Comparison of ENCODE assay signal across 8 cellular contexts in the genomic region with DNA sequence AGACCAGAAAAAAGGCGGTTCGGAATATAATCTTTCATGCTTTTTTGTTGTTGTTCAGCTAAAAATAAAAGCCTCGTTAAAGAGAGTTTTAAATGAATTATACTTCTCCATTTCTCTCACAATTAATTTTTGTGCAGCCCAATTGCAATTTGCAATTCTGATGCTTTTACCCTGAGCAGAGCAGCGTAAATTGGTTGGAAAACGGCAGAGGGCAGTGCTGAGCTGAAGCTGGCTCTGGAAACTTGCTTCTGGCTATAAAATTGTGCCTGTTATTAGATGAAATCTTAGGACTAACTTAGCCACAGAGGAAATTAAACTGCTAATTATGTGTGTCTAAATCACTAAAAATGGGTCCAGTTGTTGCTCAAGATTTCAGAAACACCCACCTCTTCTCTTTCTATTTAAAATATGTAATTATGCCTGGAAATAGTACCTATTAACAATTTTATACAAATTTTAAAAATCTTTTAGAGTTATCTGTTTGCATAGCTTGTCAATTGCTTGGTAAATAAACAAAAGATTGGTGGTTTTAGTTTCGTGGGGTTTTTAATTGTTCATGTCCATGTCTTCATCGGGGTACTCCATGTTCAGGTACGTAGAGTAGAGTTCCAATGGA.
A peak's percentile ranks its signal among the peaks of the same experiment; 100 is the strongest.
DNase-seq lines count a peak whose midpoint lies in the region; ATAC-seq, FAIRE-seq and TF ChIP-seq lines count a peak whose summit lies in the region.

No MANE protein-coding gene starts in this region.

- H3K79me1 ChIP-seq in mesenchymal stem cell (replicated peaks; ENCODE audit: low read length, poor library complexity, severe bottlenecking) = no peaks in the 10 kb centered on the region

- H3K4me3 ChIP-seq in mesenchymal stem cell (ENCODE audit: insufficient read depth in 1 of 2, low read depth in 1 of 2, low read length in 2 of 2) (no peak overlapping the region), vagina (no peak overlapping the region)

- 29% methylated on average over 4 of the region's 8 CpGs for WGBS in mesenchymal stem cell

- H3K4ac ChIP-seq in mesenchymal stem cell (ENCODE audit: low read depth in 1 of 2, low read length in 2 of 2) = no peak overlapping the region

- H3K14ac ChIP-seq in mesenchymal stem cell (ENCODE audit: low read length in 2 of 2) = no peak overlapping the region

- no peak overlapping the region for H3K18ac ChIP-seq in mesenchymal stem cell (ENCODE audit: low read depth in 1 of 2, low read length in 2 of 2)

- H2BK12ac ChIP-seq in mesenchymal stem cell (ENCODE audit: low read length in 2 of 2) = no peak overlapping the region

- H2BK5ac ChIP-seq in mesenchymal stem cell (ENCODE audit: low read depth, low read length, poor library complexity, severe bottlenecking) = no peak overlapping the region

- H2AK5ac ChIP-seq in mesenchymal stem cell (ENCODE audit: low read length, severe bottlenecking) = no peak overlapping the region

- H2BK120ac ChIP-seq in mesenchymal stem cell (ENCODE audit: low read depth, low read length) = no peak overlapping the region

- H3K4me1 ChIP-seq in mesenchymal stem cell (ENCODE audit: control insufficient read depth, insufficient read depth, low read depth, low read length) (no peaks in the 10 kb centered on the region), vagina (no peaks in the 10 kb centered on the region)

- H3K36me3 ChIP-seq in mesenchymal stem cell (ENCODE audit: control insufficient read depth in 1 of 2, insufficient read depth in 2 of 2, low read depth in 1 of 2, low read length in 2 of 2) (no peaks in the 10 kb centered on the region), vagina (no peaks in the 10 kb centered on the region)

- no peak overlapping the region for H4K91ac ChIP-seq in mesenchymal stem cell (ENCODE audit: low read length)

- peak in 2 of 3 experiments; percentile 34 to 52 for TF ChIP-seq CTCF in vagina (IDR thresholded peaks at IDR 0.05)

- peak; percentile 92 for FAIRE-seq in endometrium (lab: Jason Lieb, UNC)

- intact Hi-C loops in vagina (cut with DNase I) = no loop called here

- no peak overlapping the region for H4K8ac ChIP-seq in mesenchymal stem cell (ENCODE audit: low read length)

- H3K27ac ChIP-seq in mesenchymal stem cell (ENCODE audit: low read length, poor library complexity, severe bottlenecking) (no peak overlapping the region), vagina (no peak overlapping the region)

- H2AFZ ChIP-seq in mesenchymal stem cell (ENCODE audit: low read depth, low read length) = no peak overlapping the region

- no peaks in the 10 kb centered on the region for H3K9me3 ChIP-seq in mesenchymal stem cell (ENCODE audit: control insufficient read depth, low read length)
- no peaks in the 10 kb centered on the region for H3K9me3 ChIP-seq in vagina

- H2BK15ac ChIP-seq in mesenchymal stem cell (ENCODE audit: low read depth, poor library complexity, severe bottlenecking) = no peak overlapping the region

- H3K9ac ChIP-seq in mesenchymal stem cell (ENCODE audit: low read length) = no peak overlapping the region

- in situ Hi-C loops in G401 (cut with HindIII; ENCODE audit: low sequenced_read_pairs) = no loop called here

- TF ChIP-seq POLR2A in vagina (IDR thresholded peaks at IDR 0.05) = no peak

- H3K27me3 ChIP-seq in mesenchymal stem cell (ENCODE audit: control insufficient read depth in 1 of 2, insufficient read depth in 1 of 2, low read length in 2 of 2) (peaks cover 3 to 6% of the 10 kb centered on the region in 2 experiments), vagina (no peaks in the 10 kb centered on the region)

- ATAC-seq in HG03196 (IDR thresholded peaks at IDR 0.05; ENCODE audit: unreplicated experiment) = no peak
- ATAC-seq in GM19324 (IDR thresholded peaks at IDR 0.05; ENCODE audit: low FRiP score, unreplicated experiment) = no peak

- H3K4me2 ChIP-seq in mesenchymal stem cell (ENCODE audit: low read length, poor library complexity, severe bottlenecking) = no peak overlapping the region

- DNase-seq in G401 (ENCODE audit: low spot score) (peak; percentile 61), Kasumi-1 (lab: John Stamatoyannopoulos, UW) (peak; percentile 43 to 74), SK-N-DZ (ENCODE audit: low spot score) (peak; percentile 56), mesenchymal stem cell (peak; percentile 53), vagina (ENCODE audit: extremely low spot score in 2 of 2) (no peak)

- no peak overlapping the region for H3K23ac ChIP-seq in mesenchymal stem cell (ENCODE audit: low read length in 2 of 2)

Comparison
In these comparisons a context has a peak if more than half of its experiments do, and no peak if none do; other contexts are left out.
1. DNase-seq: peak in G401 (single experiment), Kasumi-1 (2 of 2), SK-N-DZ (single experiment) and mesenchymal stem cell (single experiment); none in vagina (0 of 2).